9 cellular contexts compared by ENCODE assay signal in the genomic region with DNA sequence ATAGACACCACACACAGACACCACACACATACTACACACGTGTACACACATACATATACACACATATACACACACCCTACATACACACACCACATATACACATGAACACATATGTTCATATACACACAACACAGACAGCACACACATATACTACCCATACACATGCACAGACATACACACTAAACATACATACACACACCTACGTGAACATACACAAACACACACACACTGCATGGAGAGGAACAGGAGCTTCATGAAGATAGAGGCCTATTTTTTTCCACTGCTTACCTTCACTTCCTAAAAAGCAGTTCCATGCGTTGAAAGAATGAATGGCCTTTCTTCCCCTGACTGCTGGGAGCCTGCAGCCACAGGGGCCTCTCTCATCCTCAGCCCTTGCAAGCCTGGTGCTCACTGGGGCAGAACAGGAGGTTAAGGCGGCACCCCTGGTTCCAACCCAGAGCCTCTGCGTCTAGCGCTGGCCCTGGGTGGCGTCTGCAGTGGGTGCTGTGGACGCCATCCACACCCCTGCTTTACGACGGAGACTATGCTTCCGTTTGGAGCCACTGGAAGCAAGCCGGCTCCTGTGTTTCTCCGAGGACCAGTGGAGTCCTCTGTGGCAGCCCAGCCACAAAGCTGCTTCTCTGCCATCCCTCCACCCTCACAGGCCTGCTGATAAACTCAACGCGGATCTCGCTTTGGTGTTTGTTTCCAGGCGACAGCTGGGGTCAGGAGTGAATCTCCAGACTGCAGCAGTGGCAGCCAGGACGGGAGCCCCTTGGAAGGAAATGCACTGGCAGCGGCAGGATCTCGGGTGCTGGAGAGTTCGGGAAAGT. TPM values are rescaled to one million over a fixed set of nuclear protein-coding genes. Genes with fewer than 3 reads are reported as not detected.
DNase-seq lines count a peak whose midpoint lies in the region; ATAC-seq, FAIRE-seq and TF ChIP-seq lines count a peak whose summit lies in the region.
"Had no signal": no experiment of that assay in that cellular context is flagged by ENCODE, and none has a peak within 500 bp of the region (broad histone marks: within the 10 kb centered on the region; RNA-seq: fewer than 3 reads in every experiment).

No MANE protein-coding gene starts in this region.

- peak overlapping the region; percentile 76 for H3K4me3 Mint-ChIP-seq in activated CD4-positive, alpha-beta memory T cell treated with anti-CD3 and anti-CD28 coated beads, Interleukin-2, amount 10 ng/mL, durations not matched to agents 7 days and 5 days
- H3K4me3 Mint-ChIP-seq in mesothelial cell of epicardium: peak overlapping the region; percentile 50

- CTCF ChIA-PET in activated CD4-positive, alpha-beta memory T cell treated with anti-CD3 and anti-CD28 coated beads, Interleukin-2, amount 10 ng/mL, durations not matched to agents 7 days and 5 days (lab: Charles Lee): interaction anchor here (1.0 kb wide), 1 partner anchor 28 kb away, joined by 3 read pairs; no protein-coding TSS in a partner anchor

- POLR2A ChIA-PET in activated CD4-positive, alpha-beta memory T cell treated with anti-CD3 and anti-CD28 coated beads, Interleukin-2, amount 10 ng/mL, durations not matched to agents 7 days and 5 days (lab: Charles Lee): interaction anchor here (1.0 to 1.7 kb wide), 4 partner anchors 8 to 47 kb away, joined by 3 to 6 read pairs (median 4); no protein-coding TSS in a partner anchor

- H3K4me3 ChIP-seq in BLaER1: peak overlapping the region; percentile 34; the same call in 1 of the 2 replicates

- FAIRE-seq in GM12891 (lab: Jason Lieb, UNC): peak; percentile 82
- FAIRE-seq: small intestine had no signal

- DNase-seq in GM12891 (ENCODE audit: insufficient read length, low spot score) (no peak), mesothelial cell of epicardium (ENCODE audit: low spot score in 2 of 2, unreplicated experiment in 2 of 2) (no peak), NCI-H1436 treated with DMSO at 0.1 percent for 48 hours (lab: John Stamatoyannopoulos, UW) (no peak), GDM1 (lab: John Stamatoyannopoulos, UW) (no peak)
- peak; percentile 45 for DNase-seq in activated CD4-positive, alpha-beta memory T cell treated with anti-CD3 and anti-CD28 coated beads, Interleukin-2, amount 10 ng/mL, durations not matched to agents 7 days and 5 days
- DNase-seq: small intestine had no signal

- peak overlapping the region; percentile 46; the same call in 1 of the 2 replicates for H3K9ac ChIP-seq in BLaER1

- no peaks in the 10 kb centered on the region for H3K9me3 ChIP-seq in BLaER1

- no peaks in the 10 kb centered on the region for H3K36me3 ChIP-seq in BLaER1

- ATAC-seq in HG03175 (IDR thresholded peaks at IDR 0.05; ENCODE audit: unreplicated experiment) (no peak), GM21360 (IDR thresholded peaks at IDR 0.05; ENCODE audit: unreplicated experiment) (no peak)

- H3K4me2 ChIP-seq in BLaER1: peak overlapping the region; percentile 81

- TF ChIP-seq POLR2A in GM12891 (IDR thresholded peaks at IDR 0.05; ENCODE audit: low read depth, low read length): no peak

- H3K27me3 Mint-ChIP-seq in activated CD4-positive, alpha-beta memory T cell treated with anti-CD3 and anti-CD28 coated beads, Interleukin-2, amount 10 ng/mL, durations not matched to agents 7 days and 5 days: peaks cover 10% of the 10 kb centered on the region
- peaks cover 20% of the 10 kb centered on the region for H3K27me3 Mint-ChIP-seq in mesothelial cell of epicardium (ENCODE audit: low read depth)

- no peaks in the 10 kb centered on the region for H3K27me3 ChIP-seq in BLaER1

- peak overlapping the region; percentile 59 for H3K27ac Mint-ChIP-seq in activated CD4-positive, alpha-beta memory T cell treated with anti-CD3 and anti-CD28 coated beads, Interleukin-2, amount 10 ng/mL, durations not matched to agents 7 days and 5 days
- no peak overlapping the region for H3K27ac Mint-ChIP-seq in mesothelial cell of epicardium

- H3K27ac ChIP-seq in BLaER1: peak overlapping the region; percentile 37; the same call in 1 of the 2 replicates

- H3K4me1 ChIP-seq in BLaER1: peaks cover 38% of the 10 kb centered on the region

- peaks cover 27% of the 10 kb centered on the region for H3K36me3 Mint-ChIP-seq in activated CD4-positive, alpha-beta memory T cell treated with anti-CD3 and anti-CD28 coated beads, Interleukin-2, amount 10 ng/mL, durations not matched to agents 7 days and 5 days (ENCODE audit: low read depth)
- H3K36me3 Mint-ChIP-seq in mesothelial cell of epicardium: no peaks in the 10 kb centered on the region

- no peak for TF ChIP-seq CTCF in mesothelial cell of epicardium (IDR thresholded peaks at IDR 0.05; ENCODE audit: unreplicated experiment)

- H3K4me1 Mint-ChIP-seq in activated CD4-positive, alpha-beta memory T cell treated with anti-CD3 and anti-CD28 coated beads, Interleukin-2, amount 10 ng/mL, durations not matched to agents 7 days and 5 days: peaks cover 48% of the 10 kb centered on the region
- H3K4me1 Mint-ChIP-seq in mesothelial cell of epicardium: peaks cover 21% of the 10 kb centered on the region

- H4K20me1 ChIP-seq in BLaER1: peaks cover 8% of the 10 kb centered on the region

- peaks cover 2% of the 10 kb centered on the region for H3K9me3 Mint-ChIP-seq in activated CD4-positive, alpha-beta memory T cell treated with anti-CD3 and anti-CD28 coated beads, Interleukin-2, amount 10 ng/mL, durations not matched to agents 7 days and 5 days
- no peaks in the 10 kb centered on the region for H3K9me3 Mint-ChIP-seq in mesothelial cell of epicardium

TF ChIP-seq in GM12891, 5 proteins besides CTCF, POLR2A, EP300 and RAD21:
- 0 out of 2 replicates have a peak, but pooled peaks have one; percentile 13 for TF ChIP-seq SPI1 (IDR thresholded peaks at IDR 0.05; ENCODE audit: low read depth, low read length)
- no peak for TF ChIP-seq POLR2AphosphoS5 (IDR thresholded peaks at IDR 0.05; ENCODE audit: low read depth, low read length)
- no peak for TF ChIP-seq PAX5 (IDR thresholded peaks at IDR 0.05; ENCODE audit: insufficient read depth, low read length, severe bottlenecking)

RNA-seq across cellular contexts. Expression of gene RASA3, which starts 1.9 kb away (rescaled TPM):
- polyA plus RNA-seq in GM12891 (2012; ENCODE audit: low read depth, missing spikeins): 13.4 TPM
- total RNA-seq in activated CD4-positive, alpha-beta memory T cell treated with anti-CD3 and anti-CD28 coated beads, Interleukin-2, amount 10 ng/mL, durations not matched to agents 7 days and 5 days: 10 to 100 TPM; 97.2 to 99.3 TPM
- 13.5 to 14.6 TPM (median 13.7 TPM) in 3 replicates for total RNA-seq in mesothelial cell of epicardium

RNA-seq across cellular contexts. Expression of gene CFAP97D2, which starts 44.7 kb away (rescaled TPM):
- not detected for polyA plus RNA-seq in GM12891 (2012; ENCODE audit: low read depth, missing spikeins)
- total RNA-seq in activated CD4-positive, alpha-beta memory T cell treated with anti-CD3 and anti-CD28 coated beads, Interleukin-2, amount 10 ng/mL, durations not matched to agents 7 days and 5 days: not detected
- total RNA-seq in mesothelial cell of epicardium: not detected in 3 replicates
- polyA plus RNA-seq: small intestine had no signal
